ENCODE assay signal across 19 cellular contexts in genomic region chr1:243970077-243970476, GRCh38.
A peak's percentile ranks its signal among the peaks of the same experiment; 100 is the strongest.
DNase-seq lines count a peak whose midpoint lies in the region; ATAC-seq, FAIRE-seq and TF ChIP-seq lines count a peak whose summit lies in the region.
"Had no signal": no experiment of that assay in that cellular context is flagged by ENCODE, and none has a peak within 500 bp of the region (broad histone marks: within the 10 kb centered on the region; RNA-seq: fewer than 3 reads in every experiment).

No MANE protein-coding gene starts in this region.

- H3K36me3 Mint-ChIP-seq in astrocyte (ENCODE audit: low read depth, unreplicated experiment) (no peaks in the 10 kb centered on the region), glutamatergic neuron (ENCODE audit: unreplicated experiment) (no peaks in the 10 kb centered on the region)
- H3K36me3 Mint-ChIP-seq: CD14-positive monocyte; CD4-positive, alpha-beta memory T cell had no signal

- peaks cover 8% of the 10 kb centered on the region for H3K27me3 Mint-ChIP-seq in astrocyte (ENCODE audit: low read depth, unreplicated experiment)
- peaks cover 13% of the 10 kb centered on the region for H3K27me3 Mint-ChIP-seq in glutamatergic neuron (ENCODE audit: unreplicated experiment)

- H3K4me1 Mint-ChIP-seq in astrocyte (ENCODE audit: low read depth, unreplicated experiment) (peaks cover 17% of the 10 kb centered on the region), glutamatergic neuron (ENCODE audit: low read depth, unreplicated experiment) (peaks cover 57% of the 10 kb centered on the region)
- H3K4me1 Mint-ChIP-seq: B cell; CD4-positive, alpha-beta memory T cell had no signal

- DNase-seq in NOMO-1 (lab: John Stamatoyannopoulos, UW; ENCODE audit: unreplicated experiment in 2 of 2) (peak; percentile 1 to 3), NOMO-1 treated with dmso at 0.1 percent for 144 hours (lab: John Stamatoyannopoulos, UW; ENCODE audit: unreplicated experiment) (no peak), NB4 (ENCODE audit: low read depth) (peak; percentile 55), astrocyte (ENCODE audit: low read depth) (no peak), glutamatergic neuron (no peak), ACHN (no peak), BE2C (no peak)
- DNase-seq: CD4-positive, alpha-beta memory T cell; DMS79 treated with DMSO at 0.1 percent for 48 hours had no signal

- H3K4me3 Mint-ChIP-seq in astrocyte (ENCODE audit: unreplicated experiment) (peak overlapping the region; percentile 37), glutamatergic neuron (ENCODE audit: unreplicated experiment) (peak overlapping the region; percentile 17)
- H3K4me3 Mint-ChIP-seq: B cell; CD14-positive monocyte; CD4-positive, alpha-beta memory T cell had no signal

- H3K27ac ChIP-seq in astrocyte (ENCODE audit: low read depth, low read length) = no peak overlapping the region
- H3K27ac ChIP-seq: 22Rv1, A549, HL-60 had no signal

- H4K20me1 ChIP-seq in astrocyte (ENCODE audit: insufficient read depth, low read length) = no peaks in the 10 kb centered on the region

- H3K4me1 ChIP-seq in astrocyte (ENCODE audit: insufficient read depth, low read length) (peaks cover 9% of the 10 kb centered on the region), BE2C (peaks cover 41% of the 10 kb centered on the region)
- H3K4me1 ChIP-seq: HAP-1 had no signal

- no peak for TF ChIP-seq POLR2A in NB4 (IDR thresholded peaks at IDR 0.05; ENCODE audit: extremely low read depth, insufficient read length)

- H3K9ac ChIP-seq in astrocyte (ENCODE audit: low read length) = no peak overlapping the region

- H3K36me3 ChIP-seq in astrocyte (ENCODE audit: insufficient read depth, low read length) (no peaks in the 10 kb centered on the region), BE2C (no peaks in the 10 kb centered on the region)
- H3K36me3 ChIP-seq: HAP-1 had no signal

- no peak overlapping the region for H3K4me2 ChIP-seq in astrocyte (ENCODE audit: low read length)
- H3K4me2 ChIP-seq: A549 had no signal

- ATAC-seq in HG03095 (IDR thresholded peaks at IDR 0.05; ENCODE audit: unreplicated experiment) = no peak
- ATAC-seq: A549, GM12878, K562 had no signal

- no peak overlapping the region for H3K27ac Mint-ChIP-seq in astrocyte (ENCODE audit: unreplicated experiment)
- peak overlapping the region; percentile 83 for H3K27ac Mint-ChIP-seq in glutamatergic neuron (ENCODE audit: unreplicated experiment)
- H3K27ac Mint-ChIP-seq: B cell; CD4-positive, alpha-beta memory T cell had no signal

- H3K9me3 Mint-ChIP-seq in astrocyte (ENCODE audit: unreplicated experiment) (no peaks in the 10 kb centered on the region), glutamatergic neuron (ENCODE audit: unreplicated experiment) (peaks cover 7% of the 10 kb centered on the region)
- H3K9me3 Mint-ChIP-seq: CD14-positive monocyte; CD4-positive, alpha-beta memory T cell had no signal

- H3K27me3 ChIP-seq in astrocyte (ENCODE audit: insufficient read depth, low read length) (peaks cover 3% of the 10 kb centered on the region), BE2C (no peaks in the 10 kb centered on the region)

- no peak overlapping the region for H2AFZ ChIP-seq in astrocyte (ENCODE audit: low read depth, low read length)

- no peak for TF ChIP-seq CTCF in NB4 (IDR thresholded peaks at IDR 0.05; ENCODE audit: low read depth, low read length)
- no peak for TF ChIP-seq CTCF in astrocyte (IDR thresholded peaks at IDR 0.05; ENCODE audit: insufficient read depth, low read depth, low read length)
- TF ChIP-seq CTCF in glutamatergic neuron (IDR thresholded peaks at IDR 0.05; ENCODE audit: partially characterized antibody, unreplicated experiment) = no peak
- TF ChIP-seq CTCF in BE2C (IDR thresholded peaks at IDR 0.05; ENCODE audit: low read depth, low read length) = no peak

- no peak for FAIRE-seq in astrocyte (lab: Jason Lieb, UNC)
- FAIRE-seq: A549, GM12878, GM19239, K562 had no signal

- H3K9me3 ChIP-seq in astrocyte (ENCODE audit: insufficient read depth, low read depth, low read length) = no peaks in the 10 kb centered on the region
- H3K9me3 ChIP-seq in BE2C = no peaks in the 10 kb centered on the region
- H3K9me3 ChIP-seq: A549, HAP-1 had no signal

- no peak overlapping the region for H3K4me3 ChIP-seq in NB4 (ENCODE audit: low read depth, low read length)
- no peak overlapping the region for H3K4me3 ChIP-seq in astrocyte (ENCODE audit: insufficient read depth, low read depth, low read length)
- no peak overlapping the region for H3K4me3 ChIP-seq in BE2C (ENCODE audit: low read depth, low read length)
- H3K4me3 ChIP-seq: A549, GM12878, HAP-1, K562 had no signal

- H3K79me2 ChIP-seq in astrocyte (ENCODE audit: insufficient read depth, low read length) = no peaks in the 10 kb centered on the region

- in situ Hi-C loops in ACHN (cut with HindIII; ENCODE audit: low pct_ligation_motif_present, low pct_unique_long_range_greater_than_20kb, low sequenced_read_pairs) = no loop called here

Comparison
In these comparisons a context has a peak if more than half of its experiments do, and no peak if none do; other contexts are left out.
1. DNase-seq: peak in NOMO-1 (2 of 2) and NB4 (single experiment); none in NOMO-1 treated with dmso at 0.1 percent for 144 hours (single experiment), astrocyte (single experiment), glutamatergic neuron (single experiment), ACHN (single experiment) and BE2C (single experiment).